ENCODE assay signal across 2 cellular contexts in genomic region chr12:75443709-75444108, GRCh38.
TF ChIP-seq lines count a peak whose summit lies in the region.

No MANE protein-coding gene starts in this region.

TF ChIP-seq in SK-N-SH, 30 proteins besides CTCF, POLR2A, EP300 and RAD21 (continued from another document):
- TF ChIP-seq CHD2 (IDR thresholded peaks at IDR 0.05; ENCODE audit: low read length, partially characterized antibody) = no peak
- TF ChIP-seq MEF2A (IDR thresholded peaks at IDR 0.05; ENCODE audit: borderline replicate concordance, low read depth) = no peak
- no peak for TF ChIP-seq TCF12 (IDR thresholded peaks at IDR 0.05)
- TF ChIP-seq IRF3 (IDR thresholded peaks at IDR 0.05; ENCODE audit: low read depth, low read length) = no peak
- no peak for TF ChIP-seq RFX5 (IDR thresholded peaks at IDR 0.05; ENCODE audit: low read length)

TF ChIP-seq in SK-N-SH treated with all-trans-retinoic acid at 6 μM for 48 hours, 23 proteins besides CTCF, POLR2A, EP300 and RAD21:
- TF ChIP-seq PATZ1 (CRISPR knock-in tag; IDR thresholded peaks at IDR 0.05; ENCODE audit: borderline replicate concordance) (no peak), CREB5 (CRISPR knock-in tag; IDR thresholded peaks at IDR 0.05; ENCODE audit: low read depth) (no peak), POU6F1 (CRISPR knock-in tag; IDR thresholded peaks at IDR 0.05; ENCODE audit: borderline replicate concordance, low read depth) (no peak), ZNF565 (CRISPR knock-in tag; conservative IDR thresholded peaks at IDR 0.05; ENCODE audit: low read depth) (no peak), ARNTL (CRISPR knock-in tag; IDR thresholded peaks at IDR 0.05; ENCODE audit: borderline replicate concordance, low read depth) (no peak), SNAI2 (CRISPR knock-in tag; IDR thresholded peaks at IDR 0.05) (no peak), CSDC2 (CRISPR knock-in tag; IDR thresholded peaks at IDR 0.05) (no peak), ZNF70 (CRISPR knock-in tag; IDR thresholded peaks at IDR 0.05) (no peak)
